Comparison of ENCODE assay signal across 3 cellular contexts in the genomic region with DNA sequence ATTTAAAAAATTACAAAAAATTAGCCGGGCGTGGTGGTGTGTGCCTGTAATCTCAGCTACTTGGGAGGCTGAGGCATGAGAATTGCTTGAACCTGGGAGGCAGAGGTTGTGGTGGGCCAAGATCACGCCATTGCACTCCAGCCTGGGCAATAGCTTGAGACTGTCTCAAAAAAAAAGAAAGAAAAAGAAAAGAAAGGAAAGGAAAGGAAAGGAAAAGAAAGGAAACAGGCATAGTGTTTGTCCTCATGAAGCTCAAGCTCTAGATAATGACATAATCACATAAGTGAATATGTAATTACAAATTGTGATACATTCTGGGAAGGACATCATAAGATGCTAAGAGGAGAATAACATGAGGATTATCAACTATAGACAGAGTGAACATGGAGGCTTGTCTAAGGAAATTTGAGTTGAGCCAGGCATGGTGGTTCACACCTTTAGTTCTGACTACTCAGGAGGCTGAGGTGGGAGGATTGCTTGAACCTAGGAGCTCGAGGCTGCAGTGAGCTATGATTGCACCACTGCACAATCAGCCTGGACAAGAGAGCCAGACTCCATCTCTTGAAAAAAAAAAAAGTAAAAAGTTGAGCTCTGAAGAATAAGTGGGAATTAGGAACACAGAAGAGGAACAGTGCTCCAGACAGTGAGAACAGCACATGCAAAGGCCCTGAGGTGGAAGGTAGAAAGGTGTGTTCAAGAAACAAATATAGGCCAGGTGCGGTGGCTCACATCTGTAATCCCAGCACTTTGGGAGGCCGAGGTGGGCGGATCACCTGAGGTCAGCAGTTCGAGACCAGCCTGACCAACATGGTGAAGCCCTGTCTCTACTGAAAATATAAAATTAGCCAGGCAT.
A peak's percentile ranks its signal among the peaks of the same experiment; 100 is the strongest.
TF ChIP-seq lines count a peak whose summit lies in the region.
"Not testable (repeated sequence)": the region's sequence is repeated elsewhere in the genome, so short reads cannot be mapped to it uniquely, and the experiment has no call there.

No MANE protein-coding gene starts in this region.

TF ChIP-seq in HEK293, 187 proteins besides CTCF, POLR2A, EP300 and RAD21:
- TF ChIP-seq ZNF121 (tag by site-specific recombination; IDR thresholded peaks at IDR 0.05) (peak; percentile 40; the same call in 1 of the 2 replicates), PRDM1 (tag by site-specific recombination; IDR thresholded peaks at IDR 0.05) (peak; percentile 94), ZSCAN23 (tag by site-specific recombination; IDR thresholded peaks at IDR 0.05) (0 out of 2 replicates have a peak, but pooled peaks have one; percentile 34), ATF2 (tag by site-specific recombination; IDR thresholded peaks at IDR 0.05; ENCODE audit: low read depth) (peak; percentile 93), ZNF623 (tag by site-specific recombination; IDR thresholded peaks at IDR 0.05) (peak; percentile 98)
- TF ChIP-seq, protein P1, sequence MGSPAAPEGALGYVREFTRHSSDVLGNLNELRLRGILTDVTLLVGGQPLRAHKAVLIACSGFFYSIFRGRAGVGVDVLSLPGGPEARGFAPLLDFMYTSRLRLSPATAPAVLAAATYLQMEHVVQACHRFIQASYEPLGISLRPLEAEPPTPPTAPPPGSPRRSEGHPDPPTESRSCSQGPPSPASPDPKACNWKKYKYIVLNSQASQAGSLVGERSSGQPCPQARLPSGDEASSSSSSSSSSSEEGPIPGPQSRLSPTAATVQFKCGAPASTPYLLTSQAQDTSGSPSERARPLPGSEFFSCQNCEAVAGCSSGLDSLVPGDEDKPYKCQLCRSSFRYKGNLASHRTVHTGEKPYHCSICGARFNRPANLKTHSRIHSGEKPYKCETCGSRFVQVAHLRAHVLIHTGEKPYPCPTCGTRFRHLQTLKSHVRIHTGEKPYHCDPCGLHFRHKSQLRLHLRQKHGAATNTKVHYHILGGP (tag by site-specific recombination; IDR thresholded peaks at IDR 0.05): 0 out of 2 replicates have a peak, but pooled peaks have one; percentile 33
TF ChIP-seq in HEK293: peak in this region for 6; not testable (repeated sequence) for 181.

TF ChIP-seq in K562, 482 proteins besides CTCF, POLR2A, EP300 and RAD21:
- TF ChIP-seq ZNF121 (CRISPR knock-in tag; conservative IDR thresholded peaks at IDR 0.05): peak; percentile 47
- TF ChIP-seq RBM25 (IDR thresholded peaks at IDR 0.05; ENCODE audit: low read depth, low read length, severe bottlenecking): peak; percentile 51

TF ChIP-seq in HepG2, 621 proteins besides CTCF, POLR2A, EP300 and RAD21:
- peak; percentile 79 for TF ChIP-seq ATF7 (IDR thresholded peaks at IDR 0.05)
- not testable (repeated sequence) for TF ChIP-seq ATF7 (CRISPR knock-in tag; IDR thresholded peaks at IDR 0.05)
